ENCODE assay signal across 19 cellular contexts in genomic region chr6:105352037-105352617, GRCh38. TPM values are rescaled to one million over a fixed set of nuclear protein-coding genes. Genes with fewer than 3 reads are reported as not detected.
DNase-seq lines count a peak whose midpoint lies in the region; ATAC-seq and TF ChIP-seq lines count a peak whose summit lies in the region.
"Had no signal": no experiment of that assay in that cellular context is flagged by ENCODE, and none has a peak within 500 bp of the region (broad histone marks: within the 10 kb centered on the region; RNA-seq: fewer than 3 reads in every experiment).

No MANE protein-coding gene starts in this region.

- H3K27ac ChIP-seq in heart left ventricle = peak overlapping the region in 1 of 12 donors; percentile 10
- H3K27ac ChIP-seq in right atrium auricular region = peak overlapping the region in 1 of 2 donors; percentile 41
- H3K27ac ChIP-seq: 22Rv1; BLaER1 treated with 17β-estradiol and CSF1 and Interleukin-3, amounts not matched to agents 10 nM and 100 nM; GM23248 had no signal

- H3K36me3 ChIP-seq in heart left ventricle = peaks cover 0 to 64% (median 46%) of the 10 kb centered on the region in 9 donors
- peaks cover 6% of the 10 kb centered on the region for H3K36me3 ChIP-seq in right atrium auricular region
- H3K36me3 ChIP-seq in BE2C = peaks cover 10% of the 10 kb centered on the region

- H3K9me3 ChIP-seq in heart left ventricle (peaks cover 0 to 14% (median 0%) of the 10 kb centered on the region in 12 donors), right atrium auricular region (peaks cover 0 to 14% of the 10 kb centered on the region in 2 donors), BE2C (no peaks in the 10 kb centered on the region)

- H3K4me1 ChIP-seq in heart left ventricle = peaks cover 0 to under 1% (median 0%) of the 10 kb centered on the region in 12 donors
- H3K4me1 ChIP-seq in right atrium auricular region = no peaks in the 10 kb centered on the region
- H3K4me1 ChIP-seq in BE2C = peaks cover 15% of the 10 kb centered on the region
- H3K4me1 ChIP-seq: BLaER1 treated with 17β-estradiol and CSF1 and Interleukin-3, amounts not matched to agents 10 nM and 100 nM had no signal

- no peak for TF ChIP-seq CTCF in heart left ventricle (IDR thresholded peaks at IDR 0.05)
- TF ChIP-seq CTCF in right atrium auricular region (IDR thresholded peaks at IDR 0.05) = no peak
- TF ChIP-seq CTCF in BE2C (IDR thresholded peaks at IDR 0.05; ENCODE audit: low read depth, low read length) = no peak

- 58 to 77% (median 68%) methylated on average over 4 of the region's 4 CpGs for WGBS in heart left ventricle, 4 donors

- no peaks in the 10 kb centered on the region for H3K27me3 ChIP-seq in heart left ventricle
- no peaks in the 10 kb centered on the region for H3K27me3 ChIP-seq in right atrium auricular region
- H3K27me3 ChIP-seq in BE2C = no peaks in the 10 kb centered on the region
- H3K27me3 ChIP-seq: BLaER1 treated with 17β-estradiol and CSF1 and Interleukin-3, amounts not matched to agents 10 nM and 100 nM had no signal

- intact Hi-C loops in heart left ventricle (cut with DNase I) = loop anchor here in 1 of 10 donors (10.0 kb wide), 1 partner anchor 47 kb away; no protein-coding TSS in a partner anchor

- no peak for TF ChIP-seq POLR2A in heart left ventricle (IDR thresholded peaks at IDR 0.05)

- ATAC-seq in heart left ventricle (peak in 3 of 4 donors; percentile 51 to 84 (median 54)), SK-N-SH treated with all-trans-retinoic acid at 6 μM for 48 hours (no peak)
- ATAC-seq: GM12878 had no signal

- H3K4me3 ChIP-seq in heart left ventricle (no peak overlapping the region), right atrium auricular region (no peak overlapping the region), BE2C (ENCODE audit: low read depth, low read length) (no peak overlapping the region)
- H3K4me3 ChIP-seq: BLaER1 treated with 17β-estradiol and CSF1 and Interleukin-3, amounts not matched to agents 10 nM and 100 nM; GM12878; GM23248 had no signal

- peak; percentile 7 for DNase-seq in NCI-H82 (lab: John Stamatoyannopoulos, UW)
- no peak for DNase-seq in NCI-H82 treated with DMSO at 0.1 percent for 48 hours (lab: John Stamatoyannopoulos, UW; ENCODE audit: unreplicated experiment)
- no peak for DNase-seq in heart left ventricle
- DNase-seq in right atrium auricular region (ENCODE audit: low spot score) = no peak
- peak; percentile 25 for DNase-seq in BE2C
- no peak for DNase-seq in NCI-H526 (lab: John Stamatoyannopoulos, UW)
- DNase-seq: CD4-positive, alpha-beta T cell; CD8-positive, alpha-beta memory T cell; DMS 273 treated with DMSO at 0.1 percent for 48 hours; DMS79; EL; GDM1; GM23248; H7; HCEC 1CT had no signal

TF ChIP-seq in SK-N-SH treated with all-trans-retinoic acid at 6 μM for 48 hours, 23 proteins besides CTCF, POLR2A, EP300 and RAD21 (continues in another document):
- TF ChIP-seq TOX (CRISPR knock-in tag; IDR thresholded peaks at IDR 0.05; ENCODE audit: borderline replicate concordance) = no peak
- no peak for TF ChIP-seq OSR1 (CRISPR knock-in tag; IDR thresholded peaks at IDR 0.05)
- no peak for TF ChIP-seq RARB (CRISPR knock-in tag; IDR thresholded peaks at IDR 0.05)
- TF ChIP-seq POU6F1 (CRISPR knock-in tag; IDR thresholded peaks at IDR 0.05; ENCODE audit: borderline replicate concordance, low read depth) = no peak
- TF ChIP-seq SNAI2 (CRISPR knock-in tag; IDR thresholded peaks at IDR 0.05) = no peak
- no peak for TF ChIP-seq CREB5 (CRISPR knock-in tag; IDR thresholded peaks at IDR 0.05; ENCODE audit: low read depth)
- no peak for TF ChIP-seq ARNTL (CRISPR knock-in tag; IDR thresholded peaks at IDR 0.05; ENCODE audit: borderline replicate concordance, low read depth)
- no peak for TF ChIP-seq PATZ1 (CRISPR knock-in tag; IDR thresholded peaks at IDR 0.05; ENCODE audit: borderline replicate concordance)
- peak; percentile 94 for TF ChIP-seq ISL1 (CRISPR knock-in tag; IDR thresholded peaks at IDR 0.05)
- TF ChIP-seq TCF4 (CRISPR knock-in tag; IDR thresholded peaks at IDR 0.05; ENCODE audit: borderline replicate concordance) = peak; percentile 62
- TF ChIP-seq TSHZ2 (CRISPR knock-in tag; IDR thresholded peaks at IDR 0.05) = no peak
- no peak for TF ChIP-seq PPARA (CRISPR knock-in tag; IDR thresholded peaks at IDR 0.05; ENCODE audit: borderline replicate concordance)
- TF ChIP-seq CSDC2 (CRISPR knock-in tag; IDR thresholded peaks at IDR 0.05) = no peak
- no peak for TF ChIP-seq ZNF70 (CRISPR knock-in tag; IDR thresholded peaks at IDR 0.05)
- TF ChIP-seq ZNF565 (CRISPR knock-in tag; conservative IDR thresholded peaks at IDR 0.05; ENCODE audit: low read depth) = no peak
- no peak for TF ChIP-seq ZNF8 (CRISPR knock-in tag; IDR thresholded peaks at IDR 0.05)

RNA-seq across cellular contexts. Expression of gene PREP, which starts 50.8 kb away (rescaled TPM):
- 10 to 100 TPM; 15.8 to 35.9 (median 29.6) TPM for total RNA-seq in heart left ventricle
- polyA plus RNA-seq in heart left ventricle = 10 to 100 TPM; 13.1 to 33.2 TPM
- 10 to 100 TPM; 13.7 to 16.8 TPM for total RNA-seq in right atrium auricular region
- polyA plus RNA-seq in BE2C (2012; ENCODE audit: insufficient read depth, insufficient read length, low read depth) = 36.2 TPM

Comparison
In these comparisons a context has a peak if more than half of its experiments do, and no peak if none do; other contexts are left out.
1. DNase-seq: peak in NCI-H82 (single experiment) and BE2C (single experiment); none in NCI-H82 treated with DMSO at 0.1 percent for 48 hours (single experiment), heart left ventricle (0 of 5), right atrium auricular region (single experiment) and NCI-H526 (0 of 2).